In the genomic region with DNA sequence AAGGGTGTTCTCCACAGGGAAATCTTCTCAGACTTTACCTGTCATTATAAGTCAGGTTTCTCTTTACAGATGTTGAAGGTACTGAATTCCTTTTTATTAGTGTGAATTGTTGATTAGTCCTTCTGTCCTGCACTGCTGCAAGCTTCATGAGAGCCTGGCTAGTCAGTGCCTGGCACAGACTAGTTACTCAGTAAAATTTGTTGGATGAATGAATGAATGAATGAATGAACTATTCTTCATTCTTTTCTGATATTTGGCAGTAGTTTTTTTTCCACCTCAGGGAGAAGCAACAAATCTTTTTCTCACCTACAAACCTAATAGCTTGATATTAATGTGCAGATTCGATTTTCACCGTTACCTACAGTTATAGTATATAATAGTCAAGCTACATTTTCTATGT, we compare ENCODE assay signal across 28 cellular contexts.
"Had no signal": no experiment of that assay in that cellular context is flagged by ENCODE, and none has a peak within 500 bp of the region (broad histone marks: within the 10 kb centered on the region; RNA-seq: fewer than 3 reads in every experiment).

No MANE protein-coding gene starts in this region.

- H3K4me3 ChIP-seq: colonic mucosa, coronary artery, dorsolateral prefrontal cortex, esophagus muscularis mucosa, esophagus squamous epithelium, gastrocnemius medialis, gastroesophageal sphincter, heart left ventricle, heart right ventricle had no signal

- ATAC-seq: effector memory CD8-positive, alpha-beta T cell; esophagus mucosa; foreskin keratinocyte; gastrocnemius medialis; gastroesophageal sphincter; heart left ventricle; heart right ventricle had no signal

- FAIRE-seq: colon, endometrium, endothelial cell of umbilical vein, frontal cortex had no signal

- H3K9me3 ChIP-seq: colonic mucosa, esophagus muscularis mucosa, esophagus squamous epithelium, gastrocnemius medialis, gastroesophageal sphincter, heart left ventricle, heart right ventricle had no signal

- H3K27ac ChIP-seq: colonic mucosa, coronary artery, dorsolateral prefrontal cortex, epithelial cell of prostate, esophagus muscularis mucosa, esophagus squamous epithelium, foreskin keratinocyte, gastrocnemius medialis, gastroesophageal sphincter, heart left ventricle, heart right ventricle had no signal

- H3K36me3 ChIP-seq: colonic mucosa, gastrocnemius medialis, gastroesophageal sphincter had no signal

- H3K4me1 ChIP-seq: colonic mucosa had no signal

- H3K27me3 ChIP-seq: colonic mucosa, dorsolateral prefrontal cortex, esophagus muscularis mucosa, esophagus squamous epithelium, foreskin keratinocyte, gastrocnemius medialis, gastroesophageal sphincter, heart left ventricle, heart right ventricle had no signal

- DNase-seq: colonic mucosa; cortex of kidney; dermis blood vessel endothelial cell; dorsolateral prefrontal cortex; effector CD4-positive, alpha-beta T cell; effector CD8-positive, alpha-beta T cell; effector memory CD4-positive, alpha-beta T cell; effector memory CD8-positive, alpha-beta T cell; endodermal cell; erythroblast; esophagus squamous epithelium; foreskin fibroblast; foreskin keratinocyte; foreskin melanocyte; gastrocnemius medialis; glutamatergic neuron; head of caudate nucleus; heart left ventricle; heart right ventricle had no signal
